In the genomic region with DNA sequence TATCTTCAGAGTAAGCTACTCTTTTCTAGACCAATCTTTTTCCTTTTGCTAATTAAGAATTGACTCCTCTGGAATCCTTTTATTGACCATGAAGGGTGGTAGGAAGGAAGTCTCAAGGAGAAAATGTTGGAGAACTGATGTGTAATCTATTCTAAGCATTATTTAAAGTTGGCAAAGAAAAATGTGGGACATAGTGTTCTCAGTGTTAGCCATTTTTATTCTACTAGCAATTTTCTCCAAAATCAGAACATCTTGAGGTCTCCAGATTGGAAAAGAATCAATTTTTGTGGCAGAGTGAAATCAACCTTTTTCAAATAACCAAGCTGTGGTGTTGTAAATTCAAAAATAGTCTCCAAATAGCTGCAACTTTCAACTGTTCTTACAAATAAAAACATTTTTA, we compare ENCODE assay signal across 24 cellular contexts. TPM values are rescaled to one million over a fixed set of nuclear protein-coding genes. Genes with fewer than 3 reads are reported as not detected.
"Had no signal": no experiment of that assay in that cellular context is flagged by ENCODE, and none has a peak within 500 bp of the region (broad histone marks: within the 10 kb centered on the region; RNA-seq: fewer than 3 reads in every experiment).

No MANE protein-coding gene starts in this region.

- H3K4me1 ChIP-seq: SJSA1 had no signal

- H3K36me3 ChIP-seq: MG63, SJSA1 had no signal

- DNase-seq: IMR-90, Karpas-422, KG1, MG63, NCI-H1092, NCI-H1105 treated with DMSO at 0.1 percent for 48 hours, NCI-H1417 treated with DMSO at 0.1 percent for 48 hours, NCI-H146, NCI-H1694 treated with DMSO at 0.1 percent for 48 hours, NCI-H1930, NCI-H2081, NCI-H2107, NCI-H2227 treated with DMSO at 0.1 percent for 48 hours, NCI-H524, NCI-H526 treated with DMSO at 0.1 percent for 48 hours, NCI-H774, Right ventricle myocardium superior, RPMI8226, SIG-M5, SK-N-SH had no signal

- ATAC-seq: HepG2 had no signal

- H3K9me3 ChIP-seq: MG63, SJSA1, SK-N-SH had no signal

- H3K27ac ChIP-seq: SJSA1 had no signal

- H3K4me3 ChIP-seq: MG63, SJSA1 had no signal

- H3K27me3 ChIP-seq: MG63, SJSA1 had no signal

RNA-seq across cellular contexts. Expression of a gene that starts 18.4 kb away (rescaled TPM):
- total RNA-seq: HepG2, HT1080, IMR-90, Right ventricle myocardium superior, SJSA1 had no signal

RNA-seq across cellular contexts. Expression of a gene that starts 23.3 kb away (rescaled TPM):
- total RNA-seq: HepG2, HT1080, IMR-90, NCI-H460, Right ventricle myocardium superior, SJSA1 had no signal
